8 cellular contexts compared by ENCODE assay signal in the genomic region with DNA sequence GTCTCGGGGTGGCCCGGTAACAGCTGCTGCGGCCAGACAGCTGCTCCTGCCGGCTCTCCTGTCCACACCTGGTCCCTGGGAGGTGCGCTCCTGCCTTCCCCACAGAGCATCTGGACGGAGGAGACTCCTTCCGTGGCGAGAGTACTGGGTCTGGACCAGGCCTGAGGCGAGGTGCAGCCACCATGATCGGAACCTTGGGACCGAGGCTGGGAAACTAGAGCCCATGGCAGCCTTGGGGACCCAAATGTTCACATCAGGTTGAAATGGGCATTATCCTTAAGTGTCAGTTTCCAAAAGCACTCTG. TPM values are rescaled to one million over a fixed set of nuclear protein-coding genes. Genes with fewer than 3 reads are reported as not detected.
DNase-seq lines count a peak whose midpoint lies in the region; ATAC-seq and TF ChIP-seq lines count a peak whose summit lies in the region.

No MANE protein-coding gene starts in this region.

- H3F3A ChIP-seq in neural progenitor cell (ENCODE audit: low read depth) = no peaks in the 10 kb centered on the region

- H3K4me2 ChIP-seq in neural progenitor cell = peak overlapping the region; percentile 84

- H3K27ac Mint-ChIP-seq in endothelial cell (ENCODE audit: unreplicated experiment) (peak overlapping the region; percentile 86), neural progenitor cell (peak overlapping the region; percentile 88)

- H3K36me3 ChIP-seq in neural progenitor cell = no peaks in the 10 kb centered on the region

- H3K4me3 Mint-ChIP-seq in endothelial cell (ENCODE audit: unreplicated experiment) (peak overlapping the region; percentile 98), neural progenitor cell (peak overlapping the region; percentile 96)

- peaks cover 2% of the 10 kb centered on the region for H3K27me3 Mint-ChIP-seq in endothelial cell (ENCODE audit: unreplicated experiment)
- peaks cover 8% of the 10 kb centered on the region for H3K27me3 Mint-ChIP-seq in neural progenitor cell (ENCODE audit: insufficient read depth, low read depth)

- peak overlapping the region; percentile 94 for H2AFZ ChIP-seq in neural progenitor cell (replicated peaks)

- ATAC-seq in Right ventricle myocardium inferior = no peak
- ATAC-seq in HG03571 (IDR thresholded peaks at IDR 0.05; ENCODE audit: unreplicated experiment) = no peak

- TF ChIP-seq CTCF in endothelial cell (IDR thresholded peaks at IDR 0.05; ENCODE audit: unreplicated experiment) = no peak
- TF ChIP-seq CTCF in neural progenitor cell (IDR thresholded peaks at IDR 0.05) = no peak

- peak overlapping the region; percentile 96 for H3K27ac ChIP-seq in neural progenitor cell

- H3K36me3 Mint-ChIP-seq in endothelial cell (ENCODE audit: low read depth, unreplicated experiment) (no peaks in the 10 kb centered on the region), neural progenitor cell (peaks cover 16% of the 10 kb centered on the region)

- H3K4me1 ChIP-seq in neural progenitor cell = peaks cover 25% of the 10 kb centered on the region

- H4K20me1 ChIP-seq in neural progenitor cell (ENCODE audit: low read depth) = peaks cover 40% of the 10 kb centered on the region

- intact Hi-C loops in Right ventricle myocardium inferior (cut with DNase I) (loop anchor here (1.0 kb wide), 1 partner anchor 61 kb away; no protein-coding TSS in a partner anchor), cardiac septum (cut with DNase I) (loop anchor here (5.0 to 10.0 kb wide), 2 partner anchors 65 to 357 kb away; partner anchors contain the start of gene EFHD1)

- H3K27me3 ChIP-seq in neural progenitor cell = no peaks in the 10 kb centered on the region

- H3K9ac ChIP-seq in neural progenitor cell = peak overlapping the region; percentile 98

- DNase-seq in Right ventricle myocardium inferior (ENCODE audit: missing footprints) = peak; percentile 73
- DNase-seq in cardiac septum (ENCODE audit: low spot score) = no peak
- peak; percentile 49 for DNase-seq in OCI-M1 (lab: John Stamatoyannopoulos, UW)
- no peak for DNase-seq in endothelial cell (ENCODE audit: low spot score)
- DNase-seq in neural progenitor cell (ENCODE audit: low spot score) = no peak
- DNase-seq in retina = no peak
- no peak for DNase-seq in dedifferentiated amniotic fluid mesenchymal stem cell (ENCODE audit: extremely low spot score)

- no peaks in the 10 kb centered on the region for H3K9me3 Mint-ChIP-seq in endothelial cell (ENCODE audit: unreplicated experiment)
- H3K9me3 Mint-ChIP-seq in neural progenitor cell = no peaks in the 10 kb centered on the region

- peak overlapping the region; percentile 99 for H3K4me3 ChIP-seq in neural progenitor cell

- H3K9me3 ChIP-seq in neural progenitor cell (ENCODE audit: low read depth) = no peaks in the 10 kb centered on the region

- H3K4me1 Mint-ChIP-seq in endothelial cell (ENCODE audit: unreplicated experiment) (peaks cover 26% of the 10 kb centered on the region), neural progenitor cell (peaks cover 34% of the 10 kb centered on the region)

- peaks cover 56% of the 10 kb centered on the region for H3K79me2 ChIP-seq in neural progenitor cell (ENCODE audit: low read depth)

RNA-seq across cellular contexts. Expression of gene GIGYF2, which starts 0.6 kb away (rescaled TPM):
- total RNA-seq in Right ventricle myocardium inferior (57.2 TPM), cardiac septum (62.5 TPM), endothelial cell (ENCODE audit: unreplicated experiment) (61.1 TPM), neural progenitor cell (ENCODE audit: low replicate concordance) (71.4 and 76.3 TPM in 2 replicates)

Comparison
In these comparisons a context has a peak if more than half of its experiments do, and no peak if none do; other contexts are left out.
1. DNase-seq: peak in Right ventricle myocardium inferior (single experiment) and OCI-M1 (single experiment); none in cardiac septum (single experiment), endothelial cell (single experiment), neural progenitor cell (single experiment), retina (single experiment) and dedifferentiated amniotic fluid mesenchymal stem cell (single experiment).